ENCODE assay signal across 14 cellular contexts in genomic region chr14:50333010-50333409, GRCh38. TPM values are rescaled to one million over a fixed set of nuclear protein-coding genes. Genes with fewer than 3 reads are reported as not detected.
DNase-seq lines count a peak whose midpoint lies in the region; ATAC-seq and TF ChIP-seq lines count a peak whose summit lies in the region.
"Had no signal": no experiment of that assay in that cellular context is flagged by ENCODE, and none has a peak within 500 bp of the region (broad histone marks: within the 10 kb centered on the region; RNA-seq: fewer than 3 reads in every experiment).

No MANE protein-coding gene starts in this region.

- TF ChIP-seq CTCF in stomach (IDR thresholded peaks at IDR 0.05) (no peak), thyroid gland (IDR thresholded peaks at IDR 0.05) (no peak)

- H3K27ac Mint-ChIP-seq in activated T-cell treated with anti-CD3 and anti-CD28 coated beads, Interleukin-2, amount 50 U/mL, for 72 hours, result peak overlapping the region; percentile 46
- H3K27ac Mint-ChIP-seq in activated CD8-positive, alpha-beta memory T cell treated with anti-CD3 and anti-CD28 coated beads, Interleukin-2, amount 10 ng/mL, durations not matched to agents 7 days and 5 days, result no peak overlapping the region
- H3K27ac Mint-ChIP-seq: activated CD4-positive, alpha-beta memory T cell treated with anti-CD3 and anti-CD28 coated beads for 36 hours; activated naive CD8-positive, alpha-beta T cell treated with anti-CD3 and anti-CD28 coated beads, Interleukin-2, amount 50 U/mL, for 24 hours; T-cell had no signal

- H3K27ac ChIP-seq in aorta (ENCODE audit: low read depth in 1 of 2, low read length in 2 of 2) (no peak overlapping the region), stomach (no peak overlapping the region), thyroid gland (peak overlapping the region in 1 of 3 donors; percentile 26)
- H3K27ac ChIP-seq: A549, skin epidermis had no signal

- WGBS in aorta, 2 donors, result 50 to 52% methylated on average over 3 of the region's 3 CpGs
- WGBS in stomach, 5 donors, result 46 to 73% (median 58%) methylated on average over 3 of the region's 3 CpGs
- 71 to 79% methylated on average over 3 of the region's 3 CpGs for WGBS in thyroid gland, 2 donors

- H3K4me1 ChIP-seq in aorta (ENCODE audit: control insufficient read depth in 1 of 2, insufficient read depth in 2 of 2, low read length in 2 of 2) (no peaks in the 10 kb centered on the region), stomach (peaks cover 0 to 20% (median 15%) of the 10 kb centered on the region in 4 donors), thyroid gland (peaks cover 20 to 23% of the 10 kb centered on the region in 2 donors)
- H3K4me1 ChIP-seq: A549 had no signal

- no peaks in the 10 kb centered on the region for H3K9me3 Mint-ChIP-seq in activated T-cell treated with anti-CD3 and anti-CD28 coated beads, Interleukin-2, amount 50 U/mL, for 72 hours
- H3K9me3 Mint-ChIP-seq in activated CD8-positive, alpha-beta memory T cell treated with anti-CD3 and anti-CD28 coated beads, Interleukin-2, amount 10 ng/mL, durations not matched to agents 7 days and 5 days (ENCODE audit: low read depth), result no peaks in the 10 kb centered on the region
- H3K9me3 Mint-ChIP-seq: activated CD4-positive, alpha-beta memory T cell treated with anti-CD3 and anti-CD28 coated beads for 36 hours; activated naive CD8-positive, alpha-beta T cell treated with anti-CD3 and anti-CD28 coated beads, Interleukin-2, amount 50 U/mL, for 24 hours; T-cell had no signal

- TF ChIP-seq POLR2A in stomach (IDR thresholded peaks at IDR 0.05) (no peak), thyroid gland (IDR thresholded peaks at IDR 0.05) (no peak)

- TF ChIP-seq EP300 in stomach (IDR thresholded peaks at IDR 0.05), result no peak

- CTCF ChIA-PET in activated CD8-positive, alpha-beta memory T cell treated with anti-CD3 and anti-CD28 coated beads, Interleukin-2, amount 10 ng/mL, durations not matched to agents 7 days and 5 days (lab: Charles Lee), result interaction anchor here (0.6 to 1.4 kb wide), 4 partner anchors 12 to 27 kb away, joined by 3 to 4 read pairs (median 3); no protein-coding TSS in a partner anchor

- H3K9me3 ChIP-seq in aorta (ENCODE audit: control insufficient read depth, low read length) (no peaks in the 10 kb centered on the region), stomach (no peaks in the 10 kb centered on the region), thyroid gland (no peaks in the 10 kb centered on the region)
- H3K9me3 ChIP-seq: A549 had no signal

- no peaks in the 10 kb centered on the region for H3K36me3 ChIP-seq in aorta (ENCODE audit: control insufficient read depth in 1 of 2, insufficient read depth in 2 of 2, low read length in 1 of 2)
- peaks cover 0 to 37% (median 35%) of the 10 kb centered on the region in 4 donors for H3K36me3 ChIP-seq in stomach
- H3K36me3 ChIP-seq in thyroid gland, result peaks cover 9 to 12% of the 10 kb centered on the region in 2 donors

- ATAC-seq in activated T-cell treated with anti-CD3 and anti-CD28 coated beads, Interleukin-2, amount 50 U/mL, for 72 hours (replicated peaks in 1 of 2), result no peak
- ATAC-seq in left ventricle myocardium superior (peak; percentile 87), aorta (ENCODE audit: low FRiP score) (peak; percentile 31)
- ATAC-seq in activated CD8-positive, alpha-beta memory T cell treated with anti-CD3 and anti-CD28 coated beads, Interleukin-2, amount 10 ng/mL, durations not matched to agents 7 days and 5 days, result no peak
- ATAC-seq: A549; activated naive CD8-positive, alpha-beta T cell treated with anti-CD3 and anti-CD28 coated beads, Interleukin-2, amount 50 U/mL, for 24 hours; T-cell had no signal

- DNase-seq in activated T-cell treated with anti-CD3 and anti-CD28 coated beads, Interleukin-2, amount 50 U/mL, for 72 hours, result no peak
- DNase-seq in activated T-cell treated with anti-CD3 and anti-CD28 coated beads, Interleukin-2, amount 50 U/mL, for 1 hour, result no peak
- peak; percentile 41 for DNase-seq in cerebellar cortex (ENCODE audit: low spot score)
- peak; percentile 47 for DNase-seq in left ventricle myocardium superior
- DNase-seq in aorta, result no peak
- no peak for DNase-seq in stomach
- DNase-seq in activated CD8-positive, alpha-beta memory T cell treated with anti-CD3 and anti-CD28 coated beads, Interleukin-2, amount 10 ng/mL, durations not matched to agents 7 days and 5 days, result no peak
- DNase-seq in thyroid gland, result no peak
- DNase-seq: activated CD4-positive, alpha-beta memory T cell treated with anti-CD3 and anti-CD28 coated beads for 36 hours; activated naive CD8-positive, alpha-beta T cell treated with anti-CD3 and anti-CD28 coated beads, Interleukin-2, amount 50 U/mL, for 24 hours; NCI-H1436 treated with DMSO at 0.1 percent for 48 hours; T-cell had no signal

- no peak overlapping the region for H3K4me3 Mint-ChIP-seq in activated T-cell treated with anti-CD3 and anti-CD28 coated beads, Interleukin-2, amount 50 U/mL, for 72 hours
- H3K4me3 Mint-ChIP-seq in activated CD8-positive, alpha-beta memory T cell treated with anti-CD3 and anti-CD28 coated beads, Interleukin-2, amount 10 ng/mL, durations not matched to agents 7 days and 5 days, result no peak overlapping the region
- H3K4me3 Mint-ChIP-seq: activated CD4-positive, alpha-beta memory T cell treated with anti-CD3 and anti-CD28 coated beads for 36 hours; activated naive CD8-positive, alpha-beta T cell treated with anti-CD3 and anti-CD28 coated beads, Interleukin-2, amount 50 U/mL, for 24 hours; T-cell had no signal

- intact Hi-C loops in left ventricle myocardium superior (cut with micrococcal nuclease) (loop anchor here (10.0 kb wide), 1 partner anchor 62 kb away; the partner anchor contains the start of gene CDKL1), aorta (cut with DNase I) (no loop called here), stomach (cut with DNase I; ENCODE audit: low total_unique reads) (no loop called here), thyroid gland (cut with DNase I) (no loop called here)

- H3K36me3 Mint-ChIP-seq in activated T-cell treated with anti-CD3 and anti-CD28 coated beads, Interleukin-2, amount 50 U/mL, for 72 hours (ENCODE audit: insufficient read depth in 2 of 2), result no peaks in the 10 kb centered on the region
- peaks cover 22% of the 10 kb centered on the region for H3K36me3 Mint-ChIP-seq in activated CD8-positive, alpha-beta memory T cell treated with anti-CD3 and anti-CD28 coated beads, Interleukin-2, amount 10 ng/mL, durations not matched to agents 7 days and 5 days
- H3K36me3 Mint-ChIP-seq: activated CD4-positive, alpha-beta memory T cell treated with anti-CD3 and anti-CD28 coated beads for 36 hours had no signal

- no peaks in the 10 kb centered on the region for H3K27me3 Mint-ChIP-seq in activated T-cell treated with anti-CD3 and anti-CD28 coated beads, Interleukin-2, amount 50 U/mL, for 72 hours (ENCODE audit: low read depth)
- H3K27me3 Mint-ChIP-seq in activated CD8-positive, alpha-beta memory T cell treated with anti-CD3 and anti-CD28 coated beads, Interleukin-2, amount 10 ng/mL, durations not matched to agents 7 days and 5 days, result no peaks in the 10 kb centered on the region
- H3K27me3 Mint-ChIP-seq: activated CD4-positive, alpha-beta memory T cell treated with anti-CD3 and anti-CD28 coated beads for 36 hours; activated naive CD8-positive, alpha-beta T cell treated with anti-CD3 and anti-CD28 coated beads, Interleukin-2, amount 50 U/mL, for 24 hours; T-cell had no signal

- H3K27me3 ChIP-seq in aorta (ENCODE audit: control insufficient read depth in 1 of 2, insufficient read depth in 2 of 2, low read length in 1 of 2) (no peaks in the 10 kb centered on the region), stomach (no peaks in the 10 kb centered on the region), thyroid gland (no peaks in the 10 kb centered on the region)

- H3K4me3 ChIP-seq in aorta (ENCODE audit: low read length in 2 of 2) (no peak overlapping the region), stomach (no peak overlapping the region), thyroid gland (replicated peaks in 1 of 3) (no peak overlapping the region)
- H3K4me3 ChIP-seq: A549, skin epidermis had no signal

- H3K4me1 Mint-ChIP-seq in activated T-cell treated with anti-CD3 and anti-CD28 coated beads, Interleukin-2, amount 50 U/mL, for 72 hours (ENCODE audit: low read depth), result peaks cover 14% of the 10 kb centered on the region
- H3K4me1 Mint-ChIP-seq in activated CD8-positive, alpha-beta memory T cell treated with anti-CD3 and anti-CD28 coated beads, Interleukin-2, amount 10 ng/mL, durations not matched to agents 7 days and 5 days, result peaks cover 11% of the 10 kb centered on the region

RNA-seq across cellular contexts. Expression of gene DMAC2L, which starts 20.9 kb away (rescaled TPM):
- total RNA-seq in activated T-cell treated with anti-CD3 and anti-CD28 coated beads, Interleukin-2, amount 50 U/mL, for 72 hours, result 10 to 100 TPM; 18.2 to 18.9 TPM
- 22.6 TPM for total RNA-seq in left ventricle myocardium superior
- total RNA-seq in aorta, result 10 to 100 TPM; 13.1 to 15.8 TPM
- polyA plus RNA-seq in aorta, result 10 to 100 TPM in 1 of 2 donors, 1 to 10 TPM in 1; 6.8 to 11.4 TPM
- 10 to 100 TPM in 2 of 5 donors, 1 to 10 TPM in 3; 1.3 to 83.4 (median 9.0) TPM for total RNA-seq in stomach
- polyA plus RNA-seq in stomach, result 10 to 100 TPM; 13.5 to 34.7 (median 18.5) TPM
- total RNA-seq in activated CD8-positive, alpha-beta memory T cell treated with anti-CD3 and anti-CD28 coated beads, Interleukin-2, amount 10 ng/mL, durations not matched to agents 7 days and 5 days, result 10 to 100 TPM; 13.3 to 16.1 TPM
- total RNA-seq in thyroid gland, result 10 to 100 TPM; 15.2 to 44.2 (median 32.8) TPM

RNA-seq across cellular contexts. Expression of gene L2HGDH, which starts 21.0 kb away (rescaled TPM):
- total RNA-seq in activated T-cell treated with anti-CD3 and anti-CD28 coated beads, Interleukin-2, amount 50 U/mL, for 72 hours, result 10 to 100 TPM; 11.2 to 18.2 TPM
- total RNA-seq in left ventricle myocardium superior (13.4 TPM), aorta (1 to 10 TPM; 2.1 to 2.7 TPM), stomach (10 to 100 TPM in 2 of 5 donors, 1 to 10 TPM in 3; 1.2 to 31.7 (median 8.7) TPM), thyroid gland (10 to 100 TPM in 2 of 4 donors, 1 to 10 TPM in 2; 8.7 to 10.9 (median 9.7) TPM)
- polyA plus RNA-seq in aorta (1 to 10 TPM; 1.9 to 2.5 TPM), stomach (1 to 10 TPM; 1.4 to 3.5 (median 2.9) TPM)
- total RNA-seq in activated CD8-positive, alpha-beta memory T cell treated with anti-CD3 and anti-CD28 coated beads, Interleukin-2, amount 10 ng/mL, durations not matched to agents 7 days and 5 days, result 10 to 100 TPM; 13.5 to 15.0 TPM

Comparison
In these comparisons a context has a peak if more than half of its experiments do, and no peak if none do; other contexts are left out.
1. ATAC-seq: peak in left ventricle myocardium superior (single experiment) and aorta (single experiment); none in activated T-cell treated with anti-CD3 and anti-CD28 coated beads, Interleukin-2, amount 50 U/mL, for 72 hours (0 of 2) and activated CD8-positive, alpha-beta memory T cell treated with anti-CD3 and anti-CD28 coated beads, Interleukin-2, amount 10 ng/mL, durations not matched to agents 7 days and 5 days (single experiment).
2. DNase-seq: peak in cerebellar cortex (single experiment) and left ventricle myocardium superior (single experiment); none in activated T-cell treated with anti-CD3 and anti-CD28 coated beads, Interleukin-2, amount 50 U/mL, for 72 hours (0 of 2), activated T-cell treated with anti-CD3 and anti-CD28 coated beads, Interleukin-2, amount 50 U/mL, for 1 hour (single experiment), aorta (0 of 2), stomach (single experiment), activated CD8-positive, alpha-beta memory T cell treated with anti-CD3 and anti-CD28 coated beads, Interleukin-2, amount 10 ng/mL, durations not matched to agents 7 days and 5 days (single experiment) and thyroid gland (0 of 2).